Comparison of ENCODE assay signal across 6 cellular contexts in the genomic region with DNA sequence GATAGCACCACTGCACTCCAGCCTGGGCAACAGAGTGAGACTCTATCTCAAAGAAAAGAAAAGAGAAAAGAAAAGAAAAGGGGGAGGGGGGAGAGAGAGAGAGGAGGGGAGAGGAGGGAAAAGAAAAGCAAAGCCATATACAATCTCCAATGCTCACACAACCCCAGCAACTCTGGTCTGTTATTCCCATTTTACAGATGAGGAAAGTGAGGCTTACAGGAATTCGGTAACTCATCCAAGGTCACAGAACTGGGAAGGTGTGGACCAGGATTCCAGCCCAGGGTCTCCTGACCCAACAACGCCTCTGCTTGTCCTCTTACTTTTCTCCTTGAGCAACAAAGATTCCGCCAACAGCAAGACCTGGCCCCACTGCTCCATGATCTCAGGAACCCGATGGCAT. TPM values are rescaled to one million over a fixed set of nuclear protein-coding genes. Genes with fewer than 3 reads are reported as not detected.
"Had no signal": no experiment of that assay in that cellular context is flagged by ENCODE, and none has a peak within 500 bp of the region (broad histone marks: within the 10 kb centered on the region; RNA-seq: fewer than 3 reads in every experiment).

No MANE protein-coding gene starts in this region.

- DNase-seq: IMR-90, KBM-7, KG1 had no signal

- FAIRE-seq: HTR-8/SVneo had no signal

- H3K27ac ChIP-seq: HL-60 had no signal

RNA-seq across cellular contexts. Expression of a gene that starts 13.0 kb away (rescaled TPM):
- total RNA-seq: HT1080, IMR-90 had no signal
- polyA plus RNA-seq: IMR-90 had no signal

RNA-seq across cellular contexts. Expression of a gene that starts 22.1 kb away (rescaled TPM):
- total RNA-seq: IMR-90 had no signal
- polyA plus RNA-seq: IMR-90 had no signal
